ENCODE assay signal across 8 cellular contexts in the genomic region with DNA sequence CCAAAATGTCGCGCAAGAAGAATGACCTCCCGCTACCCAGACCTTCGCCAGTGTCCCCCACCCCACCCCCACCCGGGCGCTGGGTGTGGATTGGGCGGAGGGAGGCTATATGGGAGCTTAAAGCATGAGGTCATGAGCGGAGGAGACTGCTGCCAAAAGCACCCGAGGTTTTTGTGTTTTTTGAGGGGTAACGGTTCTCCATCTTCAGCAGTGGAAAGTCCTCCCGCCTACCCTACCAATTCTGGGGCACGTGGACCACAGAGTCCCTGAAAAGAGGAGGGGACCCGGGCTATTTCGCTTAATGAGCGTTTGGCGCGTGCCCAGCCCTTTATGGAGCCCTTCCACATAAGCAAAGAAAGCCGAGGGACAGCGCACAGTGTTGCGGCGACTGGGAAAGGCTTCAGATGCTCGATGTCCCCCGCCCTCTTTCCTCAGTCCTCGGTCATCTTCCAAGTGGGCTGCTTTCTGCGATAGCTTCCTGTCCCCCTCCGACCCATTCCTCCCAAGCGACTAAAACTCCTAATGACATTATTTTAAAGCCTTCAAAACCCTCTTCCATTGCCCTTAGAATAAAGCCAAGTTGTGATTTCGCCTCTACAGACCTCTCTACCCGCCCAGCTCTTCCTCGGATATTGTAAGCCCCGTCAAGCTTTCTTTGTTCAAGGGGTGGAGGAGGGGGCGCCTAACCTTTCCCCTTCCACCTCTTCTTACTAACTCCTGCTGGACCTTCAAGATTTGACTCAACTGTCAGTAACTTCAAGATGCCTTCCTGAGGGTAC. TPM values are rescaled to one million over a fixed set of nuclear protein-coding genes. Genes with fewer than 3 reads are reported as not detected.
DNase-seq lines count a peak whose midpoint lies in the region; ATAC-seq lines count a peak whose summit lies in the region.

No MANE protein-coding gene starts in this region.

- H3K4me3 ChIP-seq in Karpas-422 (ENCODE audit: low read length): peak overlapping the region; percentile 99
- peak overlapping the region; percentile 82 for H3K4me3 ChIP-seq in rectal smooth muscle tissue (ENCODE audit: low read length)

- H3K27me3 ChIP-seq in Karpas-422 (ENCODE audit: low read length): no peaks in the 10 kb centered on the region
- no peaks in the 10 kb centered on the region for H3K27me3 ChIP-seq in rectal smooth muscle tissue (ENCODE audit: control insufficient read depth, insufficient read depth, low read length)

- in situ Hi-C loops in ACHN (cut with HindIII; ENCODE audit: low pct_ligation_motif_present, low pct_unique_long_range_greater_than_20kb, low sequenced_read_pairs): no loop called here

- H2AFZ ChIP-seq in Karpas-422 (ENCODE audit: low read length): no peak overlapping the region; the same call in 1 of the 2 replicates

- intact Hi-C loops in left cardiac atrium (cut with DNase I): loop anchor here (10.0 kb wide), 2 partner anchors 81 to 189 kb away; no protein-coding TSS in a partner anchor

- no peaks in the 10 kb centered on the region for H3K36me3 Mint-ChIP-seq in activated T-helper 17 cell treated with anti-CD3 and anti-CD28 coated beads, Interleukin-2, amount 50 U/mL, for 72 hours (ENCODE audit: low read depth)

- H3K9ac ChIP-seq in Karpas-422 (ENCODE audit: low read length) (peak overlapping the region; percentile 100), rectal smooth muscle tissue (ENCODE audit: low read length) (peak overlapping the region; percentile 22)

- DNase-seq in DMS153 treated with DMSO at 0.1 percent for 48 hours (lab: John Stamatoyannopoulos, UW; ENCODE audit: unreplicated experiment) (peak; percentile 23), Karpas-422 (peak; percentile 51), left cardiac atrium (peak; percentile 60), ACHN (no peak)

- H3K9me3 Mint-ChIP-seq in activated T-helper 17 cell treated with anti-CD3 and anti-CD28 coated beads, Interleukin-2, amount 50 U/mL, for 72 hours: no peaks in the 10 kb centered on the region

- H3K36me3 ChIP-seq in Karpas-422 (ENCODE audit: insufficient read depth, low read length) (peaks cover 11% of the 10 kb centered on the region), rectal smooth muscle tissue (ENCODE audit: control insufficient read depth, insufficient read depth, low read length) (no peaks in the 10 kb centered on the region)

- no peaks in the 10 kb centered on the region for H3K9me3 ChIP-seq in Karpas-422 (ENCODE audit: low read length)

- no peaks in the 10 kb centered on the region for H3K27me3 Mint-ChIP-seq in activated T-helper 17 cell treated with anti-CD3 and anti-CD28 coated beads, Interleukin-2, amount 50 U/mL, for 72 hours

- no peak for ATAC-seq in activated T-helper 17 cell treated with anti-CD3 and anti-CD28 coated beads, Interleukin-2, amount 50 U/mL, for 72 hours (replicated peaks)
- ATAC-seq in left cardiac atrium (peak in 1 of 2 donors; percentile 47), GM18907 (IDR thresholded peaks at IDR 0.05; ENCODE audit: unreplicated experiment) (no peak), GM19035 (IDR thresholded peaks at IDR 0.05; ENCODE audit: unreplicated experiment) (no peak)

- peak overlapping the region; percentile 92 for H3K4me3 Mint-ChIP-seq in activated T-helper 17 cell treated with anti-CD3 and anti-CD28 coated beads, Interleukin-2, amount 50 U/mL, for 72 hours

- no peak overlapping the region for H3K27ac Mint-ChIP-seq in activated T-helper 17 cell treated with anti-CD3 and anti-CD28 coated beads, Interleukin-2, amount 50 U/mL, for 72 hours

- H3K27ac ChIP-seq in Karpas-422 (ENCODE audit: low read length) (peak overlapping the region; percentile 57), rectal smooth muscle tissue (ENCODE audit: low read depth, low read length) (peak overlapping the region; percentile 80)

- no peaks in the 10 kb centered on the region for H4K20me1 ChIP-seq in Karpas-422 (ENCODE audit: insufficient read depth, low read depth, low read length)

- peaks cover 48% of the 10 kb centered on the region for H3K4me1 ChIP-seq in Karpas-422 (ENCODE audit: low read length)
- H3K4me1 ChIP-seq in rectal smooth muscle tissue (ENCODE audit: control insufficient read depth, insufficient read depth, low read length): peaks cover 2% of the 10 kb centered on the region

- H3K4me1 Mint-ChIP-seq in activated T-helper 17 cell treated with anti-CD3 and anti-CD28 coated beads, Interleukin-2, amount 50 U/mL, for 72 hours: peaks cover 17% of the 10 kb centered on the region

- H3K79me2 ChIP-seq in Karpas-422 (ENCODE audit: low read length): peaks cover 28% of the 10 kb centered on the region

- H3K9me2 ChIP-seq in Karpas-422 (replicated peaks; ENCODE audit: insufficient read depth, low read length): no peaks in the 10 kb centered on the region

- H3K4me2 ChIP-seq in Karpas-422 (ENCODE audit: low read depth, low read length, poor library complexity, severe bottlenecking): peak overlapping the region; percentile 91

RNA-seq across cellular contexts. Expression of a gene that starts 2.1 kb away (rescaled TPM):
- total RNA-seq in Karpas-422 (2014; rRNA removed; shearing (Covaris generic); ENCODE audit: low replicate concordance): 30.2 and 32.7 TPM in 2 replicates
- 10 to 100 TPM; 16.6 to 32.4 TPM for total RNA-seq in activated T-helper 17 cell treated with anti-CD3 and anti-CD28 coated beads, Interleukin-2, amount 50 U/mL, for 72 hours
- 1 to 10 TPM; 1.2 to 2.6 TPM for total RNA-seq in left cardiac atrium
